In the genomic region with DNA sequence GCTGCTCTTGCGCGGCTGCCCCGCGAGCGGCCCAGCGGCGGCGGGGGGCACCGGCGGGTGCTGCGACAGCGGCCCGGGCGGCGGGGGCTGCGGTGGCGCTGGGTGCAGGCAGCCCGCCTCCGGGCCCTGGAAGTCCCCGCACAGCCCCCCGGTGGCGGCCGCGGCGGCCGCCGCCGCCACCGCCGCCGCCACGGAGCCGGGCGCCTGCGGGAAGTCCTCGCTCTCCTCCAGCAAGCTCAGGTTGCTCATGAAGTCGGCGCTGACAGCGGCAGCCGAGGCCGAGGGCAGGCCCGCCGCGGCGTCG, we compare ENCODE assay signal across 8 cellular contexts. TPM values are rescaled to one million over a fixed set of nuclear protein-coding genes. Genes with fewer than 3 reads are reported as not detected.
DNase-seq lines count a peak whose midpoint lies in the region; ATAC-seq and TF ChIP-seq lines count a peak whose summit lies in the region.

No MANE protein-coding gene starts in this region.

- ATAC-seq in GM21737 (IDR thresholded peaks at IDR 0.05; ENCODE audit: unreplicated experiment) (peak; percentile 3), RWPE2 (ENCODE audit: low read depth) (peak; percentile 18; the same call in 2 of the 3 replicates), upper lobe of left lung (ENCODE audit: low FRiP score in 2 of 2) (no peak), GM19328 (IDR thresholded peaks at IDR 0.05; ENCODE audit: unreplicated experiment) (no peak)

- TF ChIP-seq CTCF in BJ (IDR thresholded peaks at IDR 0.05; ENCODE audit: insufficient read depth, low read depth, low read length) (no peak), RWPE2 (IDR thresholded peaks at IDR 0.05; ENCODE audit: poor library complexity, severe bottlenecking) (no peak), cardiac fibroblast (IDR thresholded peaks at IDR 0.05; ENCODE audit: low read depth, low read length) (no peak), upper lobe of left lung (IDR thresholded peaks at IDR 0.05) (no peak)

- POLR2A ChIA-PET in BJ (lab: Charles Lee), result no interaction called here

- H3K4me3 ChIP-seq in BJ (ENCODE audit: low read depth, low read length) (peak overlapping the region; percentile 71), RWPE2 (ENCODE audit: severe bottlenecking) (peak overlapping the region; percentile 95), cardiac fibroblast (replicated peaks in 1 of 2; ENCODE audit: low read depth in 2 of 2, low read length in 2 of 2) (peak overlapping the region; percentile 91 to 94), mucosa of stomach (ENCODE audit: low read length) (peak overlapping the region; percentile 50), upper lobe of left lung (peak overlapping the region; percentile 59 to 96 (median 76))

- no peaks in the 10 kb centered on the region for H3K27me3 ChIP-seq in BJ (ENCODE audit: control insufficient read depth, insufficient read depth, low read length)
- H3K27me3 ChIP-seq in RWPE2 (ENCODE audit: insufficient read depth, poor library complexity, severe bottlenecking), result no peaks in the 10 kb centered on the region
- H3K27me3 ChIP-seq in mucosa of stomach (ENCODE audit: control insufficient read depth, insufficient read depth, low read length), result no peaks in the 10 kb centered on the region
- H3K27me3 ChIP-seq in upper lobe of left lung, result no peaks in the 10 kb centered on the region

- 0% methylated on average over 1 of the region's 46 CpGs; no CpG with 5 or more reads in 1 of the 2 donors for WGBS in upper lobe of left lung, 2 donors

- CTCF ChIA-PET in BJ (lab: Yijun Ruan, JAX), result interaction anchor here (0.6 to 1.8 kb wide), 4 partner anchors 10 to 596 kb away, joined by 3 to 5 read pairs (median 4); no protein-coding TSS in a partner anchor

- peak overlapping the region; percentile 87 for H3K9ac ChIP-seq in mucosa of stomach (ENCODE audit: low read length)

- H3K27ac ChIP-seq in RWPE2 (ENCODE audit: poor library complexity, severe bottlenecking), result peak overlapping the region; percentile 49
- H3K27ac ChIP-seq in upper lobe of left lung, result peak overlapping the region; percentile 96 to 100 (median 98)

- no peak for TF ChIP-seq POLR2A in upper lobe of left lung (IDR thresholded peaks at IDR 0.05)

- DNase-seq in BJ (ENCODE audit: low read depth), result no peak
- DNase-seq in RWPE2 (ENCODE audit: low spot score), result no peak
- DNase-seq in cardiac fibroblast (ENCODE audit: low read depth in 2 of 2), result no peak
- DNase-seq in upper lobe of left lung, result peak in 1 of 2 donors; percentile 92
- no peak for DNase-seq in DMS79 (lab: John Stamatoyannopoulos, UW)

- no peak for TF ChIP-seq EP300 in upper lobe of left lung (IDR thresholded peaks at IDR 0.05)

- no peaks in the 10 kb centered on the region for H3K9me3 ChIP-seq in RWPE2 (ENCODE audit: severe bottlenecking)
- H3K9me3 ChIP-seq in mucosa of stomach (ENCODE audit: control insufficient read depth, low read length), result no peaks in the 10 kb centered on the region
- no peaks in the 10 kb centered on the region for H3K9me3 ChIP-seq in upper lobe of left lung

- H3K36me3 ChIP-seq in BJ (ENCODE audit: control insufficient read depth, insufficient read depth, low read length) (no peaks in the 10 kb centered on the region), RWPE2 (ENCODE audit: low read depth) (no peaks in the 10 kb centered on the region), mucosa of stomach (ENCODE audit: control insufficient read depth, insufficient read depth, low read length) (no peaks in the 10 kb centered on the region), upper lobe of left lung (no peaks in the 10 kb centered on the region)

- H3K4me1 ChIP-seq in RWPE2 (ENCODE audit: insufficient read depth, poor library complexity, severe bottlenecking) (peaks cover 17% of the 10 kb centered on the region), mucosa of stomach (ENCODE audit: control insufficient read depth, insufficient read depth, low read length) (peaks cover 11% of the 10 kb centered on the region), upper lobe of left lung (peaks cover 27 to 42% (median 30%) of the 10 kb centered on the region in 4 donors)

RNA-seq across cellular contexts. Expression of gene FOXO1, which starts 0.7 kb away (rescaled TPM):
- 3.5 and 5.3 TPM in 2 replicates for polyA plus RNA-seq in BJ (2011; rRNA removed)
- 8.4 and 9.5 TPM in 2 replicates for polyA minus RNA-seq in BJ (2011; rRNA and poly(A)+ RNA removed)
- 10 to 100 TPM; 23.0 to 36.8 (median 31.2) TPM for total RNA-seq in upper lobe of left lung

Comparison
In these comparisons a context has a peak if more than half of its experiments do, and no peak if none do; other contexts are left out.
1. ATAC-seq: peak in GM21737 (single experiment) and RWPE2 (single experiment); none in upper lobe of left lung (0 of 2) and GM19328 (single experiment).
2. Peak in every context shown above with its lines, with median percentiles within 50 percentile points of each other: H3K4me3 ChIP-seq.